ENCODE assay signal across 15 cellular contexts in the genomic region with DNA sequence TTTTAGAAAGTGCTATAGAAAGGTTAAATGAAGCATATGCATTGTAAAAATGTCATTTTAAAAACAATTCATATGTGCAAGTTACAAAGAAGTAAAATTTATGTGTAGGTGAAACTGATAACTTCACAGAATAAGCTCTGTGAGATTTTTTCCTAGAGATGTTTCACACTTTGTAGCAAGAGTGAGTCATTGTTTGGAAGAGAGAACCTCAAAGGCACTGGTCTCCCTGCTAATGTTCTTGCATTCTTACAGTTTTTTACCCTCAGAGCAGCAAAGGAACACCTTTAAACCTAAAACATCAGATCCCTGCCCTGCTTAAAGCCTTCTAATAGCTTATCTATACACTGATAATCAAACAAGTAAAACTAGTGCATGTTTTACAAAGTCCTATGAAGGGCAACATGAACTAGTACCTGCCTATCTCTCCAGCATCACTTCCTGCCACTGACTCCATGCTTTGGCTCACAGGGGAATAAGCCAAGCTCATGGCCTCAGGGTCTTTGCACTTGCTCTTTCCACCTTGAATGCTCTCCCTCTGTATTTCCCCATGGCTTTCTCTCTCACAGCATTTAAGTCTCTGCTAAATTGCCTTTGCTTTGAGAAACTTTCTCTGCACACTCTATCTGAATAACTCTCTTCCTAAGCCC.
"Had no signal": no experiment of that assay in that cellular context is flagged by ENCODE, and none has a peak within 500 bp of the region (broad histone marks: within the 10 kb centered on the region; RNA-seq: fewer than 3 reads in every experiment).

No MANE protein-coding gene starts in this region.

- H3K9me3 ChIP-seq: neutrophil had no signal

- H3K27me3 ChIP-seq: left lung, neutrophil had no signal

- H3K27me3 Mint-ChIP-seq: activated naive CD4-positive, alpha-beta T cell treated with anti-CD3 and anti-CD28 coated beads, Interleukin-2, amount 10 ng/mL, durations not matched to agents 7 days and 5 days; activated T-helper 17 cell treated with anti-CD3 and anti-CD28 coated beads, Interleukin-2, amount 50 U/mL, for 72 hours; stimulated activated naive B cell treated with anti-CD40 and anti-IgM and Interleukin-4, amounts not matched to agents 10 μg/mL and 1 μg/mL and 100 μg/mL, for 72 hours had no signal

- H3K4me3 ChIP-seq: left lung, suprapubic skin had no signal

- H3K27ac Mint-ChIP-seq: activated naive CD4-positive, alpha-beta T cell treated with anti-CD3 and anti-CD28 coated beads, Interleukin-2, amount 10 ng/mL, durations not matched to agents 7 days and 5 days; activated T-helper 17 cell treated with anti-CD3 and anti-CD28 coated beads, Interleukin-2, amount 50 U/mL, for 72 hours; stimulated activated naive B cell treated with anti-CD40 and anti-IgM and Interleukin-4, amounts not matched to agents 10 μg/mL and 1 μg/mL and 100 μg/mL, for 72 hours; T-helper 2 cell treated with Interferon-gamma antibody and Interleukin-4, amounts not matched to agents 5 μg/mL and 100 μg/mL, for 36 hours had no signal

- ATAC-seq: activated T-helper 17 cell treated with anti-CD3 and anti-CD28 coated beads, Interleukin-2, amount 50 U/mL, for 72 hours; left lung; naive thymus-derived CD8-positive, alpha-beta T cell; stimulated activated naive B cell treated with anti-CD40 and anti-IgM and Interleukin-4, amounts not matched to agents 10 μg/mL and 1 μg/mL and 100 μg/mL, for 72 hours had no signal

- H3K36me3 ChIP-seq: left lung, neutrophil, suprapubic skin had no signal

- H3K4me1 ChIP-seq: left lung, suprapubic skin had no signal

- H3K36me3 Mint-ChIP-seq: stimulated activated naive B cell treated with anti-CD40 and anti-IgM and Interleukin-4, amounts not matched to agents 10 μg/mL and 1 μg/mL and 100 μg/mL, for 72 hours had no signal

- H3K27ac ChIP-seq: left lung, neutrophil, suprapubic skin had no signal

- H3K4me1 Mint-ChIP-seq: stimulated activated naive B cell treated with anti-CD40 and anti-IgM and Interleukin-4, amounts not matched to agents 10 μg/mL and 1 μg/mL and 100 μg/mL, for 72 hours had no signal

- DNase-seq: activated CD4-positive, CD25-positive, alpha-beta regulatory T cell; activated naive CD4-positive, alpha-beta T cell treated with anti-CD3 and anti-CD28 coated beads, Interleukin-2, amount 10 ng/mL, durations not matched to agents 7 days and 5 days; cerebellar nuclear complex; effector CD8-positive, alpha-beta T cell; kidney; left lung; naive thymus-derived CD8-positive, alpha-beta T cell; retina; stimulated activated naive B cell treated with anti-CD40 and anti-IgM and Interleukin-4, amounts not matched to agents 10 μg/mL and 1 μg/mL and 100 μg/mL, for 72 hours; SW 1271; trophoblast cell had no signal

- H3K4me3 Mint-ChIP-seq: activated naive CD4-positive, alpha-beta T cell treated with anti-CD3 and anti-CD28 coated beads, Interleukin-2, amount 10 ng/mL, durations not matched to agents 7 days and 5 days; activated T-helper 17 cell treated with anti-CD3 and anti-CD28 coated beads, Interleukin-2, amount 50 U/mL, for 72 hours; naive thymus-derived CD8-positive, alpha-beta T cell; stimulated activated naive B cell treated with anti-CD40 and anti-IgM and Interleukin-4, amounts not matched to agents 10 μg/mL and 1 μg/mL and 100 μg/mL, for 72 hours; T-helper 2 cell treated with Interferon-gamma antibody and Interleukin-4, amounts not matched to agents 5 μg/mL and 100 μg/mL, for 36 hours had no signal
